ENCODE assay signal across 8 cellular contexts in the genomic region with DNA sequence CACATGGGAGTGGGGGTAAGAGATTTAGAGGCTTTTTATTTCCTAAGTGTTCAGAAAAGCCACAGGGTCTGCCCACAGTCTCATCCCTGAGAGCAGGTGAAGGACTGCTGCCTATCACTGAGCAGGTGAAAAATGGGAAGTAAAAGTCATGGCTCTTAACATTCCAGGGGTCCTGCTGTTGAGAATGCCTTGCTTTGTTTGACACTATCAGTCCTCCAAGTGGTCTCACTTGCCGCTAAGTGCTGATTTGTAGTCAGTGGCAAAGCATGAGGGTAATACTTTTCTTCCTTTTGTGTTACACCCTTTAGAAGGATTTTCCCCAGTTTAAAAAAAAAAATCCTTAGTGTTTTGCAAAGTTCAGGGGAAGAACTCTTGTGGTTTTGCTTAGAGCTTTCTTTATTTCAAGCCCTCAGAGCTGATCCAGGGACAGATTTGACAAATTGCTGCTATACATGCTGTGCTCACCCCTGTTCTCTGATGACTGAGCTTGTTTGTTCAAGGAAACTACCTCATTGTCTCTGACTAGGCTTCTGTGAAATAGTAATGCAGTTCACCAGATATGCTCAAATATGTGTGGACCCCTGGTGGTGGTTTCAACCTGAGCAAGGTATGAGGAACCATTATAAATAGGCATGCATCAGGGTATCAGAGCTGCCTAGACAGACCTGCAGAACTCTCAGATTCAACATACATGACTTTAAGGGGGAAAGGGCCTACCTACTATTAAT.
DNase-seq lines count a peak whose midpoint lies in the region; ATAC-seq and TF ChIP-seq lines count a peak whose summit lies in the region.

No MANE protein-coding gene starts in this region.

- in situ Hi-C loops in gastrocnemius medialis (cut with MboI; ENCODE audit: low sequenced_read_pairs in 4 of 4) (no loop called here), G401 (cut with HindIII; ENCODE audit: low sequenced_read_pairs) (no loop called here)

- H3K4me3 ChIP-seq in right lobe of liver (no peak overlapping the region), gastrocnemius medialis (no peak overlapping the region)

- H3K27ac ChIP-seq in right lobe of liver = no peak overlapping the region
- H3K27ac ChIP-seq in gastrocnemius medialis = no peak overlapping the region

- TF ChIP-seq CTCF in AG09319 (IDR thresholded peaks at IDR 0.05; ENCODE audit: low read depth, low read length) (peak; percentile 8), right lobe of liver (IDR thresholded peaks at IDR 0.05) (peak in 2 of 4 donors; percentile 24 to 37), gastrocnemius medialis (IDR thresholded peaks at IDR 0.05 in 4 of 5, conservative IDR thresholded peaks at IDR 0.05 in 1 of 5) (peak in 1 of 5 experiments; percentile 17)

- H3K9me3 ChIP-seq in right lobe of liver = no peaks in the 10 kb centered on the region
- H3K9me3 ChIP-seq in gastrocnemius medialis = no peaks in the 10 kb centered on the region

- ATAC-seq in GM19468 (IDR thresholded peaks at IDR 0.05; ENCODE audit: extremely low read depth, unreplicated experiment) (peak; percentile 62), HG03520 (IDR thresholded peaks at IDR 0.05; ENCODE audit: unreplicated experiment) (peak; percentile 91), SK-N-SH treated with all-trans-retinoic acid at 6 μM for 48 hours (peak; percentile 35; the same call in 1 of the 3 replicates), right lobe of liver (peak in 3 of 4 donors; percentile 7 to 59 (median 16)), gastrocnemius medialis (no peak)

- no peak for DNase-seq in AG09319 (ENCODE audit: extremely low read depth, low read depth)
- no peak for DNase-seq in right lobe of liver
- no peak for DNase-seq in gastrocnemius medialis
- no peak for DNase-seq in G401 (ENCODE audit: low spot score)
- no peak for DNase-seq in NCI-H510A (lab: John Stamatoyannopoulos, UW)

- intact Hi-C loops in right lobe of liver (cut with DNase I) = no loop called here
- intact Hi-C loops in gastrocnemius medialis (cut with DNase I; ENCODE audit: low total_unique reads) = no loop called here

- H3K36me3 ChIP-seq in right lobe of liver (no peaks in the 10 kb centered on the region), gastrocnemius medialis (no peaks in the 10 kb centered on the region)

- WGBS in right lobe of liver (ENCODE audit: insufficient coverage, low coverage, low lambda C conversion rate, missing lambda C conversion rate) = no CpG with 5 or more reads among the region's 1 CpG

- H3K4me1 ChIP-seq in right lobe of liver = peaks cover 0 to 21% (median 7%) of the 10 kb centered on the region in 4 donors
- peaks cover 28 to 51% of the 10 kb centered on the region in 2 donors for H3K4me1 ChIP-seq in gastrocnemius medialis

- H3K27me3 ChIP-seq in right lobe of liver (no peaks in the 10 kb centered on the region), gastrocnemius medialis (no peaks in the 10 kb centered on the region)

- TF ChIP-seq POLR2A in right lobe of liver (IDR thresholded peaks at IDR 0.05) (no peak), gastrocnemius medialis (IDR thresholded peaks at IDR 0.05) (no peak)

TF ChIP-seq in SK-N-SH treated with all-trans-retinoic acid at 6 μM for 48 hours, 23 proteins besides CTCF, POLR2A, EP300 and RAD21:
- TF ChIP-seq, protein P1, sequence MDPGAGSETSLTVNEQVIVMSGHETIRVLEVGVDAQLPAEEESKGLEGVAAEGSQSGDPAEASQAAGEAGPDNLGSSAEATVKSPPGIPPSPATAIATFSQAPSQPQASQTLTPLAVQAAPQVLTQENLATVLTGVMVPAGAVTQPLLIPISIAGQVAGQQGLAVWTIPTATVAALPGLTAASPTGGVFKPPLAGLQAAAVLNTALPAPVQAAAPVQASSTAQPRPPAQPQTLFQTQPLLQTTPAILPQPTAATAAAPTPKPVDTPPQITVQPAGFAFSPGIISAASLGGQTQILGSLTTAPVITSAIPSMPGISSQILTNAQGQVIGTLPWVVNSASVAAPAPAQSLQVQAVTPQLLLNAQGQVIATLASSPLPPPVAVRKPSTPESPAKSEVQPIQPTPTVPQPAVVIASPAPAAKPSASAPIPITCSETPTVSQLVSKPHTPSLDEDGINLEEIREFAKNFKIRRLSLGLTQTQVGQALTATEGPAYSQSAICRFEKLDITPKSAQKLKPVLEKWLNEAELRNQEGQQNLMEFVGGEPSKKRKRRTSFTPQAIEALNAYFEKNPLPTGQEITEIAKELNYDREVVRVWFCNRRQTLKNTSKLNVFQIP (CRISPR knock-in tag; IDR thresholded peaks at IDR 0.05; ENCODE audit: borderline replicate concordance, low read depth) = no peak
- no peak for TF ChIP-seq SNAI2 (CRISPR knock-in tag; IDR thresholded peaks at IDR 0.05)
- TF ChIP-seq TOX (CRISPR knock-in tag; IDR thresholded peaks at IDR 0.05; ENCODE audit: borderline replicate concordance) = no peak
- no peak for TF ChIP-seq ESRRG (CRISPR knock-in tag; IDR thresholded peaks at IDR 0.05)
- TF ChIP-seq ZNF70 (CRISPR knock-in tag; IDR thresholded peaks at IDR 0.05) = no peak
- TF ChIP-seq, protein P2, sequence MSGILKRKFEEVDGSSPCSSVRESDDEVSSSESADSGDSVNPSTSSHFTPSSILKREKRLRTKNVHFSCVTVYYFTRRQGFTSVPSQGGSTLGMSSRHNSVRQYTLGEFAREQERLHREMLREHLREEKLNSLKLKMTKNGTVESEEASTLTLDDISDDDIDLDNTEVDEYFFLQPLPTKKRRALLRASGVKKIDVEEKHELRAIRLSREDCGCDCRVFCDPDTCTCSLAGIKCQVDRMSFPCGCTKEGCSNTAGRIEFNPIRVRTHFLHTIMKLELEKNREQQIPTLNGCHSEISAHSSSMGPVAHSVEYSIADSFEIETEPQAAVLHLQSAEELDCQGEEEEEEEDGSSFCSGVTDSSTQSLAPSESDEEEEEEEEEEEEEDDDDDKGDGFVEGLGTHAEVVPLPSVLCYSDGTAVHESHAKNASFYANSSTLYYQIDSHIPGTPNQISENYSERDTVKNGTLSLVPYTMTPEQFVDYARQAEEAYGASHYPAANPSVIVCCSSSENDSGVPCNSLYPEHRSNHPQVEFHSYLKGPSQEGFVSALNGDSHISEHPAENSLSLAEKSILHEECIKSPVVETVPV (CRISPR knock-in tag; IDR thresholded peaks at IDR 0.05) = no peak
- TF ChIP-seq ZNF565 (CRISPR knock-in tag; conservative IDR thresholded peaks at IDR 0.05; ENCODE audit: low read depth) = no peak
- TF ChIP-seq GLIS3 (CRISPR knock-in tag; IDR thresholded peaks at IDR 0.05) = no peak
- no peak for TF ChIP-seq OSR1 (CRISPR knock-in tag; IDR thresholded peaks at IDR 0.05)
- TF ChIP-seq, protein P3, sequence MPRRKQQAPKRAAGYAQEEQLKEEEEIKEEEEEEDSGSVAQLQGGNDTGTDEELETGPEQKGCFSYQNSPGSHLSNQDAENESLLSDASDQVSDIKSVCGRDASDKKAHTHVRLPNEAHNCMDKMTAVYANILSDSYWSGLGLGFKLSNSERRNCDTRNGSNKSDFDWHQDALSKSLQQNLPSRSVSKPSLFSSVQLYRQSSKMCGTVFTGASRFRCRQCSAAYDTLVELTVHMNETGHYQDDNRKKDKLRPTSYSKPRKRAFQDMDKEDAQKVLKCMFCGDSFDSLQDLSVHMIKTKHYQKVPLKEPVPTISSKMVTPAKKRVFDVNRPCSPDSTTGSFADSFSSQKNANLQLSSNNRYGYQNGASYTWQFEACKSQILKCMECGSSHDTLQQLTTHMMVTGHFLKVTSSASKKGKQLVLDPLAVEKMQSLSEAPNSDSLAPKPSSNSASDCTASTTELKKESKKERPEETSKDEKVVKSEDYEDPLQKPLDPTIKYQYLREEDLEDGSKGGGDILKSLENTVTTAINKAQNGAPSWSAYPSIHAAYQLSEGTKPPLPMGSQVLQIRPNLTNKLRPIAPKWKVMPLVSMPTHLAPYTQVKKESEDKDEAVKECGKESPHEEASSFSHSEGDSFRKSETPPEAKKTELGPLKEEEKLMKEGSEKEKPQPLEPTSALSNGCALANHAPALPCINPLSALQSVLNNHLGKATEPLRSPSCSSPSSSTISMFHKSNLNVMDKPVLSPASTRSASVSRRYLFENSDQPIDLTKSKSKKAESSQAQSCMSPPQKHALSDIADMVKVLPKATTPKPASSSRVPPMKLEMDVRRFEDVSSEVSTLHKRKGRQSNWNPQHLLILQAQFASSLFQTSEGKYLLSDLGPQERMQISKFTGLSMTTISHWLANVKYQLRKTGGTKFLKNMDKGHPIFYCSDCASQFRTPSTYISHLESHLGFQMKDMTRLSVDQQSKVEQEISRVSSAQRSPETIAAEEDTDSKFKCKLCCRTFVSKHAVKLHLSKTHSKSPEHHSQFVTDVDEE (CRISPR knock-in tag; IDR thresholded peaks at IDR 0.05) = no peak
- TF ChIP-seq, protein P4, sequence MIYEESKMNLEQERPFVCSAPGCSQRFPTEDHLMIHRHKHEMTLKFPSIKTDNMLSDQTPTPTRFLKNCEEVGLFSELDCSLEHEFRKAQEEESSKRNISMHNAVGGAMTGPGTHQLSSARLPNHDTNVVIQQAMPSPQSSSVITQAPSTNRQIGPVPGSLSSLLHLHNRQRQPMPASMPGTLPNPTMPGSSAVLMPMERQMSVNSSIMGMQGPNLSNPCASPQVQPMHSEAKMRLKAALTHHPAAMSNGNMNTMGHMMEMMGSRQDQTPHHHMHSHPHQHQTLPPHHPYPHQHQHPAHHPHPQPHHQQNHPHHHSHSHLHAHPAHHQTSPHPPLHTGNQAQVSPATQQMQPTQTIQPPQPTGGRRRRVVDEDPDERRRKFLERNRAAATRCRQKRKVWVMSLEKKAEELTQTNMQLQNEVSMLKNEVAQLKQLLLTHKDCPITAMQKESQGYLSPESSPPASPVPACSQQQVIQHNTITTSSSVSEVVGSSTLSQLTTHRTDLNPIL (CRISPR knock-in tag; IDR thresholded peaks at IDR 0.05; ENCODE audit: low read depth) = no peak
- no peak for TF ChIP-seq ZFP3 (CRISPR knock-in tag; IDR thresholded peaks at IDR 0.05)
- no peak for TF ChIP-seq PPARA (CRISPR knock-in tag; IDR thresholded peaks at IDR 0.05; ENCODE audit: borderline replicate concordance)
- no peak for TF ChIP-seq ZNF8 (CRISPR knock-in tag; IDR thresholded peaks at IDR 0.05)

Comparison
In these comparisons a context has a peak if more than half of its experiments do, and no peak if none do; other contexts are left out.
1. ATAC-seq: peak in GM19468 (single experiment), HG03520 (single experiment), SK-N-SH treated with all-trans-retinoic acid at 6 μM for 48 hours (single experiment) and right lobe of liver (3 of 4); none in gastrocnemius medialis (0 of 2).